In the genomic region with DNA sequence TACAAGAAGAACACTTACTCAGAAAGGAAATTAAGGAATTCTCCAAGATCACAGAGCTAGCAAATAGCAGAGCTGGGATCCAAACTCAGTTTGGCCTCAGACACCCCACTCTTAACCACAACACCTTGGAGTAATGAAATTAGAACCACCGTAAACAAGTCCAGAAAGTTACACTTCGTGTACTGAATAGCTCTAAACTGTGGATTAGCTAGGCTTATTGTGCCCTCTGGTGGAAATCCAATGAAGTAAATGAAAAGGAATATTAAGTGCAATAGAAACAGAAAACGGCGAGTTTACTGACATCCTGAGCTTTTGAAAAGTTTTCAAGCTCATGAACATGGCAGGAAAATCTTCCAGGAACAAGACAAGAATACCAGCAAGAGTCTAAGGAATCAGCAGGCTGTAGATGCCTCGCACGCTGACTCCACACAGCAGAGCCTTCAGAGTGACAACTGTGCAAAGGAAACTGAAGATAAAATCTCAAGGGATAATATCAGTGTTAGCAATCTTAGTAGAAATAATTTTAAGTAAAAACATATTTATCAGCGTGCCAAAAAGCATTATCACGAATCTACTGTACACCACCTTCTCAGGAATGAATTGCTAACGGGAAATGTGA, we compare ENCODE assay signal across 8 cellular contexts. TPM values are rescaled to one million over a fixed set of nuclear protein-coding genes. Genes with fewer than 3 reads are reported as not detected.
DNase-seq lines count a peak whose midpoint lies in the region; ATAC-seq and TF ChIP-seq lines count a peak whose summit lies in the region.

No MANE protein-coding gene starts in this region.

- H3K27ac ChIP-seq in left ventricle myocardium inferior (replicated peaks): no peak overlapping the region
- no peak overlapping the region for H3K27ac ChIP-seq in sigmoid colon

- 30 to 32% methylated on average over 9 of the region's 9 CpGs for WGBS in sigmoid colon, 2 donors

- no peak for TF ChIP-seq EP300 in sigmoid colon (IDR thresholded peaks at IDR 0.05)

- POLR2A ChIA-PET in WTC11 (lab: Charles Lee): no interaction called here

- H3K9me3 Mint-ChIP-seq in WTC11: no peaks in the 10 kb centered on the region

- no peak overlapping the region; the same call in 1 of the 2 replicates for H3K27ac Mint-ChIP-seq in WTC11

- no peaks in the 10 kb centered on the region for H3K27me3 Mint-ChIP-seq in WTC11 (ENCODE audit: low read depth)

- DNase-seq in AG09309 (ENCODE audit: low read depth) (peak; percentile 14), NB4 (ENCODE audit: low read depth) (peak; percentile 57), WTC11 (ENCODE audit: low spot score) (no peak), left ventricle myocardium inferior (no peak), sigmoid colon (no peak)
- DNase-seq in effector CD4-positive, alpha-beta T cell: no peak

- no peaks in the 10 kb centered on the region for H3K9me3 ChIP-seq in left ventricle myocardium inferior (replicated peaks)
- H3K9me3 ChIP-seq in sigmoid colon: no peaks in the 10 kb centered on the region

- H3K36me3 ChIP-seq in left ventricle myocardium inferior (no peaks in the 10 kb centered on the region), sigmoid colon (no peaks in the 10 kb centered on the region)

- peak; percentile 73 for ATAC-seq in HG02588 (IDR thresholded peaks at IDR 0.05; ENCODE audit: unreplicated experiment)
- peak; percentile 70 for ATAC-seq in WTC11

- peaks cover 35% of the 10 kb centered on the region for H3K4me1 Mint-ChIP-seq in WTC11

- H3K4me3 ChIP-seq in AG09309 (ENCODE audit: control insufficient read depth, low read depth, low read length): no peak overlapping the region; the same call in 1 of the 2 replicates
- H3K4me3 ChIP-seq in GM12875 (ENCODE audit: low read depth, low read length): no peak overlapping the region
- no peak overlapping the region for H3K4me3 ChIP-seq in NB4 (ENCODE audit: low read depth, low read length)
- peak overlapping the region; percentile 28 for H3K4me3 ChIP-seq in left ventricle myocardium inferior
- no peak overlapping the region for H3K4me3 ChIP-seq in sigmoid colon

- intact Hi-C loops in left ventricle myocardium inferior (cut with micrococcal nuclease) (no loop called here), sigmoid colon (cut with DNase I) (loop anchor here (5.0 kb wide), 1 partner anchor 86 kb away; no protein-coding TSS in a partner anchor)

- H3K4me1 ChIP-seq in left ventricle myocardium inferior (peaks cover 7% of the 10 kb centered on the region), sigmoid colon (no peaks in the 10 kb centered on the region)

- CTCF ChIA-PET in WTC11 (lab: Charles Lee): interaction anchor here (0.6 to 2.3 kb wide), 41 partner anchors 8 to 610 kb away, joined by 3 to 29 read pairs (median 3); partner anchors contain the start of genes RGS17 and VIP

- TF ChIP-seq POLR2A in NB4 (IDR thresholded peaks at IDR 0.05; ENCODE audit: extremely low read depth, insufficient read length) (no peak), sigmoid colon (IDR thresholded peaks at IDR 0.05) (no peak)

- H3K36me3 Mint-ChIP-seq in WTC11: no peaks in the 10 kb centered on the region

- peak; percentile 58 for TF ChIP-seq CTCF in AG09309 (IDR thresholded peaks at IDR 0.05; ENCODE audit: control insufficient read depth, insufficient read depth, low read depth, low read length, missing control alignments)
- peak; percentile 45; the same call in 1 of the 2 replicates for TF ChIP-seq CTCF in GM12875 (IDR thresholded peaks at IDR 0.05; ENCODE audit: borderline replicate concordance, insufficient read depth, low read depth, low read length)
- peak; percentile 44 for TF ChIP-seq CTCF in NB4 (IDR thresholded peaks at IDR 0.05; ENCODE audit: low read depth, low read length)
- peak; percentile 48 for TF ChIP-seq CTCF in WTC11 (IDR thresholded peaks at IDR 0.05)
- TF ChIP-seq CTCF in left ventricle myocardium inferior (IDR thresholded peaks at IDR 0.05; ENCODE audit: borderline replicate concordance): peak; percentile 73
- peak in 3 of 4 experiments; percentile 48 to 64 (median 50) for TF ChIP-seq CTCF in sigmoid colon (IDR thresholded peaks at IDR 0.05)

- no peak overlapping the region for H3K4me3 Mint-ChIP-seq in WTC11

- peaks cover 31% of the 10 kb centered on the region for H3K27me3 ChIP-seq in left ventricle myocardium inferior (ENCODE audit: low read depth)
- H3K27me3 ChIP-seq in sigmoid colon: no peaks in the 10 kb centered on the region

TF ChIP-seq in WTC11, 78 proteins besides CTCF, POLR2A, EP300 and RAD21:
- TF ChIP-seq ZNF423 (CRISPR knock-in tag; IDR thresholded peaks at IDR 0.05) (no peak), RORB (CRISPR knock-in tag; IDR thresholded peaks at IDR 0.05) (no peak), MAX (CRISPR knock-in tag; IDR thresholded peaks at IDR 0.05) (no peak), STAT6 (CRISPR knock-in tag; conservative IDR thresholded peaks at IDR 0.05; ENCODE audit: low read depth) (no peak), JUN (CRISPR knock-in tag; IDR thresholded peaks at IDR 0.05) (no peak), E2F5 (CRISPR knock-in tag; IDR thresholded peaks at IDR 0.05) (no peak), ZNF263 (CRISPR knock-in tag; IDR thresholded peaks at IDR 0.05; ENCODE audit: low read depth) (no peak), TP53 (CRISPR knock-in tag; IDR thresholded peaks at IDR 0.05) (no peak), FOXK1 (CRISPR knock-in tag; IDR thresholded peaks at IDR 0.05) (no peak)
- TF ChIP-seq, protein P1, sequence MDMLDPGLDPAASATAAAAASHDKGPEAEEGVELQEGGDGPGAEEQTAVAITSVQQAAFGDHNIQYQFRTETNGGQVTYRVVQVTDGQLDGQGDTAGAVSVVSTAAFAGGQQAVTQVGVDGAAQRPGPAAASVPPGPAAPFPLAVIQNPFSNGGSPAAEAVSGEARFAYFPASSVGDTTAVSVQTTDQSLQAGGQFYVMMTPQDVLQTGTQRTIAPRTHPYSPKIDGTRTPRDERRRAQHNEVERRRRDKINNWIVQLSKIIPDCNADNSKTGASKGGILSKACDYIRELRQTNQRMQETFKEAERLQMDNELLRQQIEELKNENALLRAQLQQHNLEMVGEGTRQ (CRISPR knock-in tag; IDR thresholded peaks at IDR 0.05): no peak
- TF ChIP-seq, protein P2, sequence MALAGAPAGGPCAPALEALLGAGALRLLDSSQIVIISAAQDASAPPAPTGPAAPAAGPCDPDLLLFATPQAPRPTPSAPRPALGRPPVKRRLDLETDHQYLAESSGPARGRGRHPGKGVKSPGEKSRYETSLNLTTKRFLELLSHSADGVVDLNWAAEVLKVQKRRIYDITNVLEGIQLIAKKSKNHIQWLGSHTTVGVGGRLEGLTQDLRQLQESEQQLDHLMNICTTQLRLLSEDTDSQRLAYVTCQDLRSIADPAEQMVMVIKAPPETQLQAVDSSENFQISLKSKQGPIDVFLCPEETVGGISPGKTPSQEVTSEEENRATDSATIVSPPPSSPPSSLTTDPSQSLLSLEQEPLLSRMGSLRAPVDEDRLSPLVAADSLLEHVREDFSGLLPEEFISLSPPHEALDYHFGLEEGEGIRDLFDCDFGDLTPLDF (CRISPR knock-in tag; IDR thresholded peaks at IDR 0.05): no peak

RNA-seq across cellular contexts. Expression of gene FBXO5, which starts 34.6 kb away (rescaled TPM):
- 40.5 to 47.4 TPM (median 42.3 TPM) in 3 replicates for total RNA-seq in WTC11 (2021)
- total RNA-seq in left ventricle myocardium inferior: 1.6 TPM
- 1 to 10 TPM; 1.9 to 6.4 (median 2.7) TPM for total RNA-seq in sigmoid colon
- 1 to 10 TPM; 1.8 to 5.4 (median 3.7) TPM for polyA plus RNA-seq in sigmoid colon

RNA-seq across cellular contexts. Expression of gene MTRF1L, which starts 54.2 kb away (rescaled TPM):
- total RNA-seq in WTC11 (2021) (15.3 to 16.6 TPM (median 15.8 TPM) in 3 replicates), left ventricle myocardium inferior (30.9 TPM), sigmoid colon (10 to 100 TPM; 14.3 to 25.3 (median 18.5) TPM)
- polyA plus RNA-seq in sigmoid colon: 10 to 100 TPM in 2 of 3 donors, 1 to 10 TPM in 1; 9.8 to 22.8 (median 19.9) TPM

Comparison
In these comparisons a context has a peak if more than half of its experiments do, and no peak if none do; other contexts are left out.
1. DNase-seq: peak in AG09309 (single experiment) and NB4 (single experiment); none in WTC11 (single experiment), left ventricle myocardium inferior (single experiment), sigmoid colon (single experiment) and effector CD4-positive, alpha-beta T cell (single experiment).
2. Peak in every context shown above with its lines, with median percentiles within 50 percentile points of each other: CTCF ChIP-seq.